24 cellular contexts compared by ENCODE assay signal in genomic region chr12:123529636-123530035, GRCh38. TPM values are rescaled to one million over a fixed set of nuclear protein-coding genes. Genes with fewer than 3 reads are reported as not detected.
DNase-seq lines count a peak whose midpoint lies in the region; ATAC-seq and TF ChIP-seq lines count a peak whose summit lies in the region.
"Had no signal": no experiment of that assay in that cellular context is flagged by ENCODE, and none has a peak within 500 bp of the region (broad histone marks: within the 10 kb centered on the region; RNA-seq: fewer than 3 reads in every experiment).

No MANE protein-coding gene starts in this region.

- H3K4me2 ChIP-seq in GM23248 (ENCODE audit: unreplicated experiment) = no peak overlapping the region
- H3K4me2 ChIP-seq: PC-9 had no signal

- 63 to 80% methylated on average over 3 of the region's 3 CpGs for WGBS in GM23248 (ENCODE audit: low coverage in 1 of 2, low lambda C conversion rate in 2 of 2, missing lambda C conversion rate in 2 of 2), 2 experiments

- peaks cover 22% of the 10 kb centered on the region for H3K36me3 Mint-ChIP-seq in mesothelial cell of epicardium

- H3K9me3 ChIP-seq in GM23248 (ENCODE audit: low read depth) (no peaks in the 10 kb centered on the region), tibial artery (no peaks in the 10 kb centered on the region)

- ATAC-seq in left colon = no peak
- ATAC-seq in GM19463 (IDR thresholded peaks at IDR 0.05; ENCODE audit: unreplicated experiment) = no peak
- no peak for ATAC-seq in stimulated activated naive CD8-positive, alpha-beta T cell treated with anti-CD3 and anti-CD28 coated beads, Interleukin-15, amount 100 ng/mL, for 72 hours

- H3K4me3 Mint-ChIP-seq in mesothelial cell of epicardium = no peak overlapping the region
- H3K4me3 Mint-ChIP-seq in stimulated activated naive CD8-positive, alpha-beta T cell treated with anti-CD3 and anti-CD28 coated beads, Interleukin-15, amount 100 ng/mL, for 72 hours = no peak overlapping the region
- H3K4me3 Mint-ChIP-seq: B cell, H9 had no signal

- H3K36me3 ChIP-seq in GM23248 (ENCODE audit: low read depth) = no peaks in the 10 kb centered on the region
- peaks cover under 1 to 21% (median 4%) of the 10 kb centered on the region in 3 donors for H3K36me3 ChIP-seq in tibial artery

- H3K9ac ChIP-seq in GM23248 = no peak overlapping the region

- no peaks in the 10 kb centered on the region; the same call in 1 of the 2 replicates for H3F3A ChIP-seq in GM23248 (ENCODE audit: insufficient read depth)

- H3K4me1 Mint-ChIP-seq in mesothelial cell of epicardium = peaks cover 21% of the 10 kb centered on the region
- peaks cover 17% of the 10 kb centered on the region for H3K4me1 Mint-ChIP-seq in stimulated activated naive CD8-positive, alpha-beta T cell treated with anti-CD3 and anti-CD28 coated beads, Interleukin-15, amount 100 ng/mL, for 72 hours

- peak overlapping the region; percentile 44 for H3K27ac Mint-ChIP-seq in mesothelial cell of epicardium
- no peak overlapping the region for H3K27ac Mint-ChIP-seq in stimulated activated naive CD8-positive, alpha-beta T cell treated with anti-CD3 and anti-CD28 coated beads, Interleukin-15, amount 100 ng/mL, for 72 hours
- H3K27ac Mint-ChIP-seq: B cell, H9 had no signal

- DNase-seq in GM23248 (peak; percentile 6), MV-4-11 (lab: John Stamatoyannopoulos, UW) (peak; percentile 38), mesothelial cell of epicardium (ENCODE audit: low spot score in 2 of 2, unreplicated experiment in 2 of 2) (no peak), tibial artery (no peak), left colon (no peak)
- DNase-seq in stimulated activated naive CD8-positive, alpha-beta T cell treated with anti-CD3 and anti-CD28 coated beads, Interleukin-15, amount 100 ng/mL, for 72 hours = no peak
- DNase-seq: CD8-positive, alpha-beta memory T cell; DMS 273 treated with DMSO at 0.1 percent for 48 hours; DMS79; EL; GDM1; H9; KBM-7; NCI-H1092; NCI-H1417 treated with DMSO at 0.1 percent for 48 hours; NCI-H1694 treated with DMSO at 0.1 percent for 48 hours; NCI-H2081; NCI-H2227 treated with DMSO at 0.1 percent for 48 hours; NCI-H526 treated with DMSO at 0.1 percent for 48 hours; PC-9; SHP77 treated with DMSO at 0.1 percent for 48 hours had no signal

- TF ChIP-seq CTCF in mesothelial cell of epicardium (IDR thresholded peaks at IDR 0.05; ENCODE audit: unreplicated experiment) (no peak), tibial artery (IDR thresholded peaks at IDR 0.05) (no peak)

- H3K27me3 ChIP-seq in GM23248 (replicated peaks; ENCODE audit: insufficient read depth) = no peaks in the 10 kb centered on the region
- no peaks in the 10 kb centered on the region for H3K27me3 ChIP-seq in tibial artery

- H4K20me1 ChIP-seq in GM23248 (ENCODE audit: insufficient read depth) = no peaks in the 10 kb centered on the region

- H3K4me1 ChIP-seq in GM23248 (ENCODE audit: insufficient read depth) (peaks cover 14% of the 10 kb centered on the region; the same call in 1 of the 2 replicates), tibial artery (peaks cover 0 to 42% (median 34%) of the 10 kb centered on the region in 4 donors)

- H2AFZ ChIP-seq in GM23248 = no peak overlapping the region
- H2AFZ ChIP-seq: PC-9 had no signal

- no peaks in the 10 kb centered on the region for H3K27me3 Mint-ChIP-seq in mesothelial cell of epicardium (ENCODE audit: low read depth)
- no peaks in the 10 kb centered on the region for H3K27me3 Mint-ChIP-seq in stimulated activated naive CD8-positive, alpha-beta T cell treated with anti-CD3 and anti-CD28 coated beads, Interleukin-15, amount 100 ng/mL, for 72 hours
- H3K27me3 Mint-ChIP-seq: CD8-positive, alpha-beta memory T cell had no signal

- intact Hi-C loops in tibial artery (cut with DNase I; ENCODE audit: low total_unique reads) (loop anchor here (10.0 kb wide), 1 partner anchor 135 kb away; no protein-coding TSS in a partner anchor), left colon (cut with DNase I, micrococcal nuclease) (no loop called here)

- H3K27ac ChIP-seq in GM23248 (no peak overlapping the region), tibial artery (peak overlapping the region; percentile 4 to 7)
- H3K27ac ChIP-seq: C4-2B, PC-9 had no signal

- in situ Hi-C loops in GM23248 (cut with MboI) = no loop called here

- H3K4me3 ChIP-seq in GM23248 (no peak overlapping the region), tibial artery (no peak overlapping the region)
- H3K4me3 ChIP-seq: PC-9 had no signal

- H3K9me2 ChIP-seq in GM23248 (ENCODE audit: insufficient read depth) = no peaks in the 10 kb centered on the region

- H3K79me2 ChIP-seq in GM23248 (ENCODE audit: insufficient read depth) = peaks cover 75% of the 10 kb centered on the region

- peaks cover under 1% of the 10 kb centered on the region for H3K9me3 Mint-ChIP-seq in mesothelial cell of epicardium
- H3K9me3 Mint-ChIP-seq in stimulated activated naive CD8-positive, alpha-beta T cell treated with anti-CD3 and anti-CD28 coated beads, Interleukin-15, amount 100 ng/mL, for 72 hours = no peaks in the 10 kb centered on the region
- H3K9me3 Mint-ChIP-seq: CD8-positive, alpha-beta memory T cell; H9 had no signal

RNA-seq across cellular contexts. Expression of gene RILPL1, which starts 3.9 kb away (rescaled TPM):
- 16.6 and 29.8 TPM in 2 replicates for total RNA-seq in GM23248 (2014; rRNA removed; shearing (Covaris generic))
- polyA plus RNA-seq in GM23248 (2016; fragmentation: Nextera tagmentation; extraction: Ambion mirVana) = 2.9 and 3.6 TPM in 2 replicates
- 40.9 to 49.5 TPM (median 45.4 TPM) in 3 replicates for total RNA-seq in mesothelial cell of epicardium
- total RNA-seq in left colon = 1 to 10 TPM; 4.3 to 4.9 TPM

RNA-seq across cellular contexts. Expression of gene TMED2, which starts 54.7 kb away (rescaled TPM):
- total RNA-seq in GM23248 (2014; rRNA removed; shearing (Covaris generic)) = 440 and 494 TPM in 2 replicates
- polyA plus RNA-seq in GM23248 (2016; fragmentation: Nextera tagmentation; extraction: Ambion mirVana) = 560 and 574 TPM in 2 replicates
- 154 to 159 TPM (median 159 TPM) in 3 replicates for total RNA-seq in mesothelial cell of epicardium
- 100 to 1,000 TPM; 229 to 262 TPM for total RNA-seq in left colon

Comparison
In these comparisons a context has a peak if more than half of its experiments do, and no peak if none do; other contexts are left out.
1. DNase-seq: peak in GM23248 (single experiment) and MV-4-11 (single experiment); none in mesothelial cell of epicardium (0 of 2), tibial artery (0 of 2), left colon (0 of 2) and stimulated activated naive CD8-positive, alpha-beta T cell treated with anti-CD3 and anti-CD28 coated beads, Interleukin-15, amount 100 ng/mL, for 72 hours (0 of 2).